In the genomic region with DNA sequence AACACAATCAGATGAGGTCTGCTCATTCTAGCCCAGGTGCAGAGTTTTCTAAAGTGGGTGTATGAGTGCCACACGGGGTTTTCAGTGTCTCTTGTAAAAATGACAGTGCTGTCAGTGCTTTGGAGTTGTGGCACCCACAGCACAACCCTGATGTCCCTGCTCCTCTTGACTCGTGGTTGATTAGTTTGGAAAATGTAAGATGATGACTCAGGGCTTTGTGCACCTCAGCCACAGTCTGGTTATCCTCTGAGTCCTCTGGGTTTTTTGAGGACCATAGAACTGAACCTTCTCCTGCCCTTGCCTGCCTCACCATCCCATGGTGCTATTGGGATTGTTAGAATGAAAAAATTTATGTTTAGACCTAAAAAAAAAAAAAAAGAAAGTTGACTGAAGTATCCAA, we compare ENCODE assay signal across 19 cellular contexts.
DNase-seq lines count a peak whose midpoint lies in the region; TF ChIP-seq lines count a peak whose summit lies in the region.
"Had no signal": no experiment of that assay in that cellular context is flagged by ENCODE, and none has a peak within 500 bp of the region (broad histone marks: within the 10 kb centered on the region; RNA-seq: fewer than 3 reads in every experiment).

No MANE protein-coding gene starts in this region.

- H3K4me1 Mint-ChIP-seq in osteocyte (ENCODE audit: unreplicated experiment) (peaks cover 30% of the 10 kb centered on the region), type B pancreatic cell (ENCODE audit: unreplicated experiment) (no peaks in the 10 kb centered on the region)

- no peaks in the 10 kb centered on the region for H3K36me3 ChIP-seq in adrenal gland (replicated peaks in 1 of 2)
- H3K36me3 ChIP-seq: neutrophil had no signal

- TF ChIP-seq POLR2A in NB4 (IDR thresholded peaks at IDR 0.05; ENCODE audit: extremely low read depth, insufficient read length) (no peak), adrenal gland (IDR thresholded peaks at IDR 0.05) (no peak)

- H3K27ac ChIP-seq in epithelial cell of prostate, result peak overlapping the region; percentile 63
- no peak overlapping the region for H3K27ac ChIP-seq in adrenal gland
- H3K27ac ChIP-seq: colonic mucosa, neutrophil had no signal

- H3K4me3 Mint-ChIP-seq in osteocyte (ENCODE audit: unreplicated experiment) (no peak overlapping the region), type B pancreatic cell (no peak overlapping the region)

- TF ChIP-seq CTCF in NB4 (IDR thresholded peaks at IDR 0.05; ENCODE audit: low read depth, low read length) (no peak), osteocyte (IDR thresholded peaks at IDR 0.05) (no peak), adrenal gland (IDR thresholded peaks at IDR 0.05) (no peak), type B pancreatic cell (conservative IDR thresholded peaks at IDR 0.05) (no peak)

- H3K9me3 ChIP-seq in adrenal gland (replicated peaks in 1 of 3), result no peaks in the 10 kb centered on the region
- H3K9me3 ChIP-seq: colonic mucosa, neutrophil had no signal

- peak; percentile 62 for DNase-seq in EL
- peak; percentile 12 for DNase-seq in NB4 (ENCODE audit: low read depth)
- no peak for DNase-seq in epithelial cell of prostate (ENCODE audit: low read depth, low spot score)
- DNase-seq in osteocyte (ENCODE audit: extremely low spot score, unreplicated experiment), result no peak
- DNase-seq in adrenal gland, result no peak
- no peak for DNase-seq in activated gamma-delta T cell treated with Interleukin-2 at 50 U/mL for 16 hours
- DNase-seq in type B pancreatic cell (ENCODE audit: extremely low spot score, unreplicated experiment), result no peak
- DNase-seq: anterior cingulate cortex; C1 segment of cervical spinal cord; colonic mucosa; KG1; kidney; midbrain; NCI-H1417 treated with DMSO at 0.1 percent for 48 hours; NCI-H345; NK-92 treated with Interleukin-12 subunit alpha and Interleukin-12 subunit beta, amount 100 ng/mL, for 24 hours; T-helper 2 cell had no signal

- H3K4me3 ChIP-seq in NB4 (ENCODE audit: low read depth, low read length) (no peak overlapping the region), adrenal gland (no peak overlapping the region)
- H3K4me3 ChIP-seq: colonic mucosa had no signal

- H3K36me3 Mint-ChIP-seq in osteocyte (ENCODE audit: unreplicated experiment), result peaks cover 40% of the 10 kb centered on the region
- peaks cover 20% of the 10 kb centered on the region for H3K36me3 Mint-ChIP-seq in type B pancreatic cell

- H3K4me1 ChIP-seq in adrenal gland (replicated peaks in 1 of 2), result no peaks in the 10 kb centered on the region
- H3K4me1 ChIP-seq: colonic mucosa had no signal

- no peaks in the 10 kb centered on the region for H3K9me3 Mint-ChIP-seq in osteocyte (ENCODE audit: unreplicated experiment)
- H3K9me3 Mint-ChIP-seq in type B pancreatic cell, result peaks cover 6% of the 10 kb centered on the region
- H3K9me3 Mint-ChIP-seq: activated T-helper 2 cell treated with anti-CD3 and anti-CD28 coated beads, Interferon-gamma antibody, Interleukin-2, Interleukin-4, amounts not matched to agents 10 μg/mL and 5 μg/mL and 100 μg/mL, durations not matched to agents 14 hours and 24 hours and 36 hours had no signal

- H3K27me3 Mint-ChIP-seq in osteocyte (ENCODE audit: unreplicated experiment) (no peaks in the 10 kb centered on the region), type B pancreatic cell (no peaks in the 10 kb centered on the region)

- intact Hi-C loops in adrenal gland (cut with DNase I), result loop anchor here in 1 of 2 donors (10.0 kb wide), 1 partner anchor 116 kb away; no protein-coding TSS in a partner anchor

- H3K27ac Mint-ChIP-seq in osteocyte (ENCODE audit: unreplicated experiment) (peak overlapping the region; percentile 55), type B pancreatic cell (no peak overlapping the region)
- H3K27ac Mint-ChIP-seq: activated T-helper 2 cell treated with anti-CD3 and anti-CD28 coated beads, Interferon-gamma antibody, Interleukin-2, Interleukin-4, amounts not matched to agents 10 μg/mL and 5 μg/mL and 100 μg/mL, durations not matched to agents 14 hours and 24 hours and 36 hours had no signal

- 46 to 51% (median 47%) methylated on average over 2 of the region's 2 CpGs for WGBS in adrenal gland, 4 donors

- H3K27me3 ChIP-seq in adrenal gland, result no peaks in the 10 kb centered on the region
- H3K27me3 ChIP-seq: colonic mucosa, neutrophil had no signal

Comparison
In these comparisons a context has a peak if more than half of its experiments do, and no peak if none do; other contexts are left out.
1. DNase-seq: peak in EL (single experiment) and NB4 (single experiment); none in epithelial cell of prostate (single experiment), osteocyte (single experiment), adrenal gland (0 of 7), activated gamma-delta T cell treated with Interleukin-2 at 50 U/mL for 16 hours (single experiment) and type B pancreatic cell (single experiment).